ENCODE assay signal across 1 cellular context in the genomic region with DNA sequence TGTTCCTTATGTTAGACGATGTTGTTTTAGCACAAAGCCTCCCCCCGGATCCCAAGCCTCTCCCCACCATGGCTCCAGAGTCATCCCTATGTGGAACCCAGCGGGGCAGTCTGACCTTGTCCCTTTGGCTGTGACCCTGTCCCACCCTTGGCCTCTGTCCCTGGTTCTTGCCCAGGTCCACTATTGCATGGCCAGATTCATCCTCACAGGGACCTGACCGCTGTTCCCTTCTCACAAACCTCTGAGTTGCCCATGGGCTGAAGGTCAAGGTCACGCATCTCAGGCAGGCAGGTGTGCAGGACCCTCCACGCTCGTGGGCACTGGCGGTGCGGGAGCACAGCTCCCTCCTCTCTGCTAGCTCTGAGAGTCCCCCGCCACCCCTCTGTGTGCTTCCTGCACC.
A peak's percentile ranks its signal among the peaks of the same experiment; 100 is the strongest.
TF ChIP-seq lines count a peak whose summit lies in the region.

No MANE protein-coding gene starts in this region.

TF ChIP-seq in GM12878, 131 proteins besides CTCF, POLR2A, EP300 and RAD21:
- 0 out of 2 replicates have a peak, but pooled peaks have one; percentile 9 for TF ChIP-seq NR2F1 (conservative IDR thresholded peaks at IDR 0.05)
- TF ChIP-seq PAX8 (IDR thresholded peaks at IDR 0.05) = no peak
